ENCODE assay signal across 12 cellular contexts in genomic region chr19:49855277-49855675, GRCh38. TPM values are rescaled to one million over a fixed set of nuclear protein-coding genes. Genes with fewer than 3 reads are reported as not detected.
A peak's percentile ranks its signal among the peaks of the same experiment; 100 is the strongest.
DNase-seq lines count a peak whose midpoint lies in the region; ATAC-seq lines count a peak whose summit lies in the region.
"Had no signal": no experiment of that assay in that cellular context is flagged by ENCODE, and none has a peak within 500 bp of the region (broad histone marks: within the 10 kb centered on the region; RNA-seq: fewer than 3 reads in every experiment).

No MANE protein-coding gene starts in this region.

- peaks cover 14% of the 10 kb centered on the region for H3K36me3 Mint-ChIP-seq in stimulated activated naive CD8-positive, alpha-beta T cell treated with anti-CD3 and anti-CD28 coated beads, Interleukin-15, Interleukin-2, amounts not matched to agents 100 ng/mL and 50 ng/mL, for 24 hours (ENCODE audit: low read depth)
- peaks cover 21% of the 10 kb centered on the region for H3K36me3 Mint-ChIP-seq in central memory CD8-positive, alpha-beta T cell (ENCODE audit: insufficient read depth)

- DNase-seq in stimulated activated naive CD8-positive, alpha-beta T cell treated with anti-CD3 and anti-CD28 coated beads, Interleukin-15, amount 100 ng/mL, for 72 hours = no peak
- DNase-seq in central memory CD8-positive, alpha-beta T cell (ENCODE audit: low spot score in 2 of 2) = no peak
- no peak for DNase-seq in SW 1271 (lab: John Stamatoyannopoulos, UW)
- no peak for DNase-seq in occipital lobe (lab: John Stamatoyannopoulos, UW)
- DNase-seq: AML-193; aorta; NCI-H187 treated with DMSO at 0.1 percent for 48 hours; SHP77; stimulated activated CD4-positive, alpha-beta T cell treated with anti-CD3 and anti-CD28 coated beads, Interleukin-4, amount 100 ng/mL, for 24 hours; stimulated activated naive CD4-positive, alpha-beta T cell treated with Interleukin-2 at 50 U/mL for 16 hours had no signal

- no peak overlapping the region for H3K4me3 Mint-ChIP-seq in stimulated activated naive CD8-positive, alpha-beta T cell treated with anti-CD3 and anti-CD28 coated beads, Interleukin-15, Interleukin-2, amounts not matched to agents 100 ng/mL and 50 ng/mL, for 24 hours
- H3K4me3 Mint-ChIP-seq in stimulated activated naive CD8-positive, alpha-beta T cell treated with anti-CD3 and anti-CD28 coated beads, Interleukin-15, amount 100 ng/mL, for 72 hours = no peak overlapping the region
- no peak overlapping the region for H3K4me3 Mint-ChIP-seq in central memory CD8-positive, alpha-beta T cell

- H3K27me3 Mint-ChIP-seq in stimulated activated naive CD8-positive, alpha-beta T cell treated with anti-CD3 and anti-CD28 coated beads, Interleukin-15, Interleukin-2, amounts not matched to agents 100 ng/mL and 50 ng/mL, for 24 hours = no peaks in the 10 kb centered on the region
- H3K27me3 Mint-ChIP-seq in stimulated activated naive CD8-positive, alpha-beta T cell treated with anti-CD3 and anti-CD28 coated beads, Interleukin-15, amount 100 ng/mL, for 72 hours = no peaks in the 10 kb centered on the region
- no peaks in the 10 kb centered on the region for H3K27me3 Mint-ChIP-seq in central memory CD8-positive, alpha-beta T cell

- peak overlapping the region; percentile 49 for H3K27ac Mint-ChIP-seq in stimulated activated naive CD8-positive, alpha-beta T cell treated with anti-CD3 and anti-CD28 coated beads, Interleukin-15, Interleukin-2, amounts not matched to agents 100 ng/mL and 50 ng/mL, for 24 hours
- H3K27ac Mint-ChIP-seq in stimulated activated naive CD8-positive, alpha-beta T cell treated with anti-CD3 and anti-CD28 coated beads, Interleukin-15, amount 100 ng/mL, for 72 hours = peak overlapping the region in 1 of 2 donors; percentile 34
- peak overlapping the region; percentile 79 for H3K27ac Mint-ChIP-seq in central memory CD8-positive, alpha-beta T cell (ENCODE audit: low read depth)

- no peak for ATAC-seq in stimulated activated naive CD8-positive, alpha-beta T cell treated with anti-CD3 and anti-CD28 coated beads, Interleukin-15, amount 100 ng/mL, for 72 hours
- ATAC-seq in central memory CD8-positive, alpha-beta T cell (replicated peaks; ENCODE audit: extremely low read depth, poor library complexity, severe bottlenecking) = no peak
- ATAC-seq in GM21576 (IDR thresholded peaks at IDR 0.05; ENCODE audit: unreplicated experiment) = no peak

- H3K9me3 Mint-ChIP-seq in stimulated activated naive CD8-positive, alpha-beta T cell treated with anti-CD3 and anti-CD28 coated beads, Interleukin-15, Interleukin-2, amounts not matched to agents 100 ng/mL and 50 ng/mL, for 24 hours = no peaks in the 10 kb centered on the region
- H3K9me3 Mint-ChIP-seq in stimulated activated naive CD8-positive, alpha-beta T cell treated with anti-CD3 and anti-CD28 coated beads, Interleukin-15, amount 100 ng/mL, for 72 hours = peaks cover 0 to 1% of the 10 kb centered on the region in 2 donors
- no peaks in the 10 kb centered on the region for H3K9me3 Mint-ChIP-seq in central memory CD8-positive, alpha-beta T cell

- H3K4me1 Mint-ChIP-seq in stimulated activated naive CD8-positive, alpha-beta T cell treated with anti-CD3 and anti-CD28 coated beads, Interleukin-15, Interleukin-2, amounts not matched to agents 100 ng/mL and 50 ng/mL, for 24 hours (ENCODE audit: low read depth) = peaks cover 19% of the 10 kb centered on the region
- peaks cover 35% of the 10 kb centered on the region for H3K4me1 Mint-ChIP-seq in stimulated activated naive CD8-positive, alpha-beta T cell treated with anti-CD3 and anti-CD28 coated beads, Interleukin-15, amount 100 ng/mL, for 72 hours
- H3K4me1 Mint-ChIP-seq in central memory CD8-positive, alpha-beta T cell = peaks cover 16% of the 10 kb centered on the region

RNA-seq across cellular contexts. Expression of gene PTOV1, which starts 4.3 kb away (rescaled TPM):
- 99.2 TPM for total RNA-seq in occipital lobe

RNA-seq across cellular contexts. Expression of gene PNKP, which starts 12.1 kb away (rescaled TPM):
- 24.0 TPM for total RNA-seq in occipital lobe

RNA-seq across cellular contexts. Expression of gene AKT1S1, which starts 21.9 kb away (rescaled TPM):
- total RNA-seq in occipital lobe = 3.9 TPM

RNA-seq across cellular contexts. Expression of gene TBC1D17, which starts 22.2 kb away (rescaled TPM):
- 6.1 TPM for total RNA-seq in occipital lobe

RNA-seq across cellular contexts. Expression of gene MED25, which starts 37.2 kb away (rescaled TPM):
- 12.8 TPM for total RNA-seq in occipital lobe
